4 cellular contexts compared by ENCODE assay signal in genomic region chr2:15606481-15607441, GRCh38.
"Had no signal": no experiment of that assay in that cellular context is flagged by ENCODE, and none has a peak within 500 bp of the region (broad histone marks: within the 10 kb centered on the region; RNA-seq: fewer than 3 reads in every experiment).

No MANE protein-coding gene starts in this region.

- H3K4me3 ChIP-seq: K562 had no signal

- H3K4me1 Mint-ChIP-seq: IgD-negative memory B cell had no signal

- H3K4me3 Mint-ChIP-seq: IgD-negative memory B cell had no signal

- DNase-seq: IMR-90 had no signal

- H3K9me3 Mint-ChIP-seq: IgD-negative memory B cell had no signal

- H3K27me3 Mint-ChIP-seq: IgD-negative memory B cell had no signal

- H3K27ac ChIP-seq: HL-60 had no signal
